In genomic region chr21:5128257-5128656, GRCh38 we compare ENCODE assay signal across 8 cellular contexts.
DNase-seq lines count a peak whose midpoint lies in the region; ATAC-seq and TF ChIP-seq lines count a peak whose summit lies in the region.
"Not testable (repeated sequence)": the region's sequence is repeated elsewhere in the genome, so short reads cannot be mapped to it uniquely, and the experiment has no call there.

No MANE protein-coding gene starts in this region.

- H3K27me3 ChIP-seq in ascending aorta, heart left ventricle, neutrophil: not testable (repeated sequence)

- not testable (repeated sequence) for H3K4me1 Mint-ChIP-seq in Calu3 (ENCODE audit: low read depth, unreplicated experiment); WTC11

- CTCF ChIA-PET in Calu3 (lab: Charles Lee); WTC11 (lab: Charles Lee): not testable (repeated sequence)

- ATAC-seq in GM21723 (IDR thresholded peaks at IDR 0.05; ENCODE audit: unreplicated experiment) (peak; percentile 67), HG03571 (IDR thresholded peaks at IDR 0.05; ENCODE audit: unreplicated experiment) (peak; percentile 81), WTC11 (peak; percentile 89), heart left ventricle (peak; percentile 89 to 96 (median 93))

- not testable (repeated sequence) for H3K36me3 Mint-ChIP-seq in Calu3 (ENCODE audit: insufficient read depth, unreplicated experiment); WTC11

- not testable (repeated sequence) for H3K27ac Mint-ChIP-seq in Calu3 (ENCODE audit: unreplicated experiment); WTC11

- 0 to 1% methylated on average over 25 to 37 of the region's 42 CpGs; no CpG with 5 or more reads in 2 of the 4 donors for WGBS in heart left ventricle, 4 donors

- H3K9me3 ChIP-seq in ascending aorta, heart left ventricle, neutrophil: not testable (repeated sequence)

- H3K27ac ChIP-seq in ascending aorta (peak overlapping the region in 1 of 2 donors; percentile 60), heart left ventricle (peak overlapping the region in 10 of 12 donors; percentile 54 to 82 (median 74))
- H3K27ac ChIP-seq in neutrophil = not testable (repeated sequence)

- not testable (repeated sequence) for H3K36me3 ChIP-seq in ascending aorta, heart left ventricle, neutrophil

- not testable (repeated sequence) for H3K9me3 Mint-ChIP-seq in Calu3 (ENCODE audit: low read depth, unreplicated experiment); WTC11

- not testable (repeated sequence) for H3K27me3 Mint-ChIP-seq in Calu3 (ENCODE audit: unreplicated experiment); WTC11 (ENCODE audit: low read depth)

- DNase-seq in Calu3 (peak; percentile 82), WTC11 (ENCODE audit: low spot score) (peak; percentile 98), ascending aorta (ENCODE audit: low spot score in 2 of 2) (peak; percentile 91 to 98), heart left ventricle (peak; percentile 93 to 99 (median 97))
- DNase-seq in stimulated activated CD8-positive, alpha-beta memory T cell treated with anti-CD3 and anti-CD28 coated beads, Interleukin-2, amount 100 ng/mL, for 1 hour (ENCODE audit: low read depth in 2 of 2) = peak; percentile 93 to 97

- BruUV-seq in Calu3 (replicated peaks; lab: Mats Ljungman, UMichigan) = not testable (repeated sequence)

- not testable (repeated sequence) for H3K4me1 ChIP-seq in ascending aorta; heart left ventricle; neutrophil (ENCODE audit: control insufficient read depth in 1 of 2, insufficient read depth in 1 of 2, low read depth in 1 of 2, low read length in 1 of 2)

- H3K4me3 Mint-ChIP-seq in Calu3 (ENCODE audit: low read depth, unreplicated experiment) = not testable (repeated sequence)
- H3K4me3 Mint-ChIP-seq in WTC11 = peak overlapping the region; percentile 47

- H3K4me3 ChIP-seq in ascending aorta (peak overlapping the region; percentile 50 to 62), heart left ventricle (peak overlapping the region in 10 of 12 donors; percentile 37 to 63 (median 54)), neutrophil (ENCODE audit: low read depth in 1 of 2, low read length in 1 of 2) (peak overlapping the region; percentile 50 to 53)

- intact Hi-C loops in Calu3 (cut with micrococcal nuclease; ENCODE audit: unreplicated experiment); ascending aorta (cut with DNase I); heart left ventricle (cut with DNase I): not testable (repeated sequence)

- POLR2A ChIA-PET in WTC11 (lab: Charles Lee) = not testable (repeated sequence)

- not testable (repeated sequence) for TF ChIP-seq CTCF in Calu3 (IDR thresholded peaks at IDR 0.05; ENCODE audit: unreplicated experiment); WTC11 (IDR thresholded peaks at IDR 0.05); ascending aorta (IDR thresholded peaks at IDR 0.05); heart left ventricle (IDR thresholded peaks at IDR 0.05); neutrophil (IDR thresholded peaks at IDR 0.05)

- TF ChIP-seq POLR2A in heart left ventricle (IDR thresholded peaks at IDR 0.05) = peak in 1 of 2 donors; percentile 34

TF ChIP-seq in WTC11, 78 proteins besides CTCF, POLR2A, EP300 and RAD21:
- peak; percentile 60 for TF ChIP-seq SP1 (CRISPR knock-in tag; conservative IDR thresholded peaks at IDR 0.05)
TF ChIP-seq in WTC11: peak in this region for 1; not testable (repeated sequence) for 77.
